In genomic region chr4:172826346-172826745, GRCh38 we compare ENCODE assay signal across 2 cellular contexts.
TF ChIP-seq lines count a peak whose summit lies in the region.

No MANE protein-coding gene starts in this region.

TF ChIP-seq in SK-N-SH, 30 proteins besides CTCF, POLR2A, EP300 and RAD21 (continued from another document):
- TF ChIP-seq MAX (IDR thresholded peaks at IDR 0.05; ENCODE audit: low read depth) = no peak
- no peak for TF ChIP-seq RCOR1 (IDR thresholded peaks at IDR 0.05; ENCODE audit: low read length)
- TF ChIP-seq TEAD4 (IDR thresholded peaks at IDR 0.05; ENCODE audit: borderline replicate concordance, insufficient read depth) = no peak
- TF ChIP-seq IRF3 (IDR thresholded peaks at IDR 0.05; ENCODE audit: low read depth, low read length) = no peak
- no peak for TF ChIP-seq NFIC (IDR thresholded peaks at IDR 0.05; ENCODE audit: borderline replicate concordance)
- TF ChIP-seq GABPA (IDR thresholded peaks at IDR 0.05; ENCODE audit: low read depth) = no peak
- TF ChIP-seq NRF1 (IDR thresholded peaks at IDR 0.05; ENCODE audit: low read depth, low read length) = no peak
- TF ChIP-seq REST (IDR thresholded peaks at IDR 0.05; ENCODE audit: low read depth, low read length) = no peak
- no peak for TF ChIP-seq FOXM1 (IDR thresholded peaks at IDR 0.05; ENCODE audit: low read depth)
- no peak for TF ChIP-seq SMC3 (IDR thresholded peaks at IDR 0.05; ENCODE audit: low read depth, low read length)
- TF ChIP-seq EZH2phosphoT487 (IDR thresholded peaks at IDR 0.05; ENCODE audit: borderline replicate concordance, low read depth) = no peak

TF ChIP-seq in SK-N-SH treated with all-trans-retinoic acid at 6 μM for 48 hours, 23 proteins besides CTCF, POLR2A, EP300 and RAD21 (continued from another document):
- TF ChIP-seq POU6F1 (CRISPR knock-in tag; IDR thresholded peaks at IDR 0.05; ENCODE audit: borderline replicate concordance, low read depth) (no peak), TCF4 (CRISPR knock-in tag; IDR thresholded peaks at IDR 0.05; ENCODE audit: borderline replicate concordance) (no peak)
